Comparison of ENCODE assay signal across 21 cellular contexts in genomic region chr15:95998935-95999334, GRCh38.
A peak's percentile ranks its signal among the peaks of the same experiment; 100 is the strongest.
DNase-seq lines count a peak whose midpoint lies in the region; ATAC-seq and TF ChIP-seq lines count a peak whose summit lies in the region.
"Had no signal": no experiment of that assay in that cellular context is flagged by ENCODE, and none has a peak within 500 bp of the region (broad histone marks: within the 10 kb centered on the region; RNA-seq: fewer than 3 reads in every experiment).

No MANE protein-coding gene starts in this region.

- H2AFZ ChIP-seq in HCT116 (ENCODE audit: low read depth, low read length, poor library complexity, severe bottlenecking) = peak overlapping the region; percentile 27
- H2AFZ ChIP-seq: GM23338 had no signal

- H3K36me3 ChIP-seq in HCT116 (ENCODE audit: control insufficient read depth in 1 of 2, insufficient read depth in 2 of 2, low read length in 2 of 2) (no peaks in the 10 kb centered on the region), gastrocnemius medialis (no peaks in the 10 kb centered on the region)
- H3K36me3 ChIP-seq: BE2C; BLaER1 treated with 17β-estradiol and CSF1 and Interleukin-3, amounts not matched to agents 10 nM and 100 nM had no signal

- no peak for DNase-seq in HCT116 (ENCODE audit: low read depth, low spot score)
- peak; percentile 5 for DNase-seq in fibroblast of mammary gland (ENCODE audit: low read depth)
- DNase-seq in gastrocnemius medialis = no peak
- DNase-seq in dedifferentiated amniotic fluid mesenchymal stem cell (ENCODE audit: extremely low spot score) = no peak
- no peak for DNase-seq in right cardiac atrium
- DNase-seq: 8988T; ACHN; AML-193; BE2C; Calu3; CD4-positive, alpha-beta T cell; COR-L47; DMS53; DMS79 treated with DMSO at 0.1 percent for 48 hours; GF-D8; H9; HFFc6 had no signal

- TF ChIP-seq POLR2A in HCT116 (IDR thresholded peaks at IDR 0.05; ENCODE audit: borderline replicate concordance, extremely low read depth, insufficient read depth, insufficient read length) = no peak
- no peak for TF ChIP-seq POLR2A in gastrocnemius medialis (IDR thresholded peaks at IDR 0.05)

- H3K4me2 ChIP-seq in HCT116 (ENCODE audit: low read length) = no peak overlapping the region
- H3K4me2 ChIP-seq: A549, GM23338 had no signal

- no peak overlapping the region for H3K27ac ChIP-seq in HCT116 (ENCODE audit: low read depth, low read length)
- peak overlapping the region in 1 of 4 donors; percentile 35 for H3K27ac ChIP-seq in gastrocnemius medialis
- no peak overlapping the region for H3K27ac ChIP-seq in right cardiac atrium (ENCODE audit: low read length)
- H3K27ac ChIP-seq: A549; BLaER1 treated with 17β-estradiol and CSF1 and Interleukin-3, amounts not matched to agents 10 nM and 100 nM had no signal

- H3K9ac ChIP-seq in HCT116 (ENCODE audit: low read length) = no peak overlapping the region
- H3K9ac ChIP-seq: BLaER1 treated with 17β-estradiol and CSF1 and Interleukin-3, amounts not matched to agents 10 nM and 100 nM had no signal

- RAD21 ChIA-PET in HCT116 (lab: Charles Lee; ENCODE audit: low non-redundant PET in 1 of 2, low total read pairs in 2 of 2, uncharacterized antibody in 2 of 2, unreplicated experiment in 2 of 2) = no interaction called here

- H3K4me3 ChIP-seq in HCT116 (replicated peaks in 1 of 2; ENCODE audit: low read depth in 1 of 2, low read length in 2 of 2) (no peak overlapping the region), fibroblast of mammary gland (ENCODE audit: control insufficient read depth, low read depth, low read length) (no peak overlapping the region), gastrocnemius medialis (no peak overlapping the region), right cardiac atrium (ENCODE audit: low read length) (no peak overlapping the region)
- H3K4me3 ChIP-seq: A549; BLaER1 treated with 17β-estradiol and CSF1 and Interleukin-3, amounts not matched to agents 10 nM and 100 nM; GM23338 had no signal

- POLR2A ChIA-PET in HCT116 (lab: Charles Lee) = no interaction called here

- CTCF ChIA-PET in HCT116 (lab: Charles Lee) = no interaction called here

- H3K9me2 ChIP-seq in HCT116 (ENCODE audit: insufficient read depth) = no peaks in the 10 kb centered on the region

- no peaks in the 10 kb centered on the region for H3K79me2 ChIP-seq in HCT116 (ENCODE audit: insufficient read depth, low read length)

- ATAC-seq in HCT116 (no peak), gastrocnemius medialis (peak; percentile 72 to 93), HG03342 (IDR thresholded peaks at IDR 0.05; ENCODE audit: unreplicated experiment) (no peak), right cardiac atrium (no peak)
- ATAC-seq: A549, GM23338 had no signal

- intact Hi-C loops in HCT116 (cut with micrococcal nuclease) (no loop called here), gastrocnemius medialis (cut with DNase I; ENCODE audit: low total_unique reads) (no loop called here), right cardiac atrium (cut with DNase I) (no loop called here)

- H4K20me1 ChIP-seq in HCT116 (ENCODE audit: insufficient read depth) = no peaks in the 10 kb centered on the region
- H4K20me1 ChIP-seq: BLaER1 treated with 17β-estradiol and CSF1 and Interleukin-3, amounts not matched to agents 10 nM and 100 nM had no signal

- TF ChIP-seq RAD21 in HCT116 (IDR thresholded peaks at IDR 0.05; ENCODE audit: low read depth) = no peak

- WGBS in right cardiac atrium = 94% methylated on average over 4 of the region's 4 CpGs

- H3K9me3 ChIP-seq in HCT116 (ENCODE audit: control insufficient read depth in 1 of 2, insufficient read depth in 1 of 2, low read depth in 1 of 2, low read length in 2 of 2) = no peaks in the 10 kb centered on the region
- H3K9me3 ChIP-seq in gastrocnemius medialis = no peaks in the 10 kb centered on the region
- no peaks in the 10 kb centered on the region for H3K9me3 ChIP-seq in right cardiac atrium (ENCODE audit: control insufficient read depth, low read length)
- H3K9me3 ChIP-seq: A549, BE2C had no signal

- no peaks in the 10 kb centered on the region for H3K27me3 ChIP-seq in HCT116 (ENCODE audit: insufficient read depth, low read length)
- no peaks in the 10 kb centered on the region for H3K27me3 ChIP-seq in gastrocnemius medialis
- H3K27me3 ChIP-seq in right cardiac atrium (ENCODE audit: control insufficient read depth, insufficient read depth) = no peaks in the 10 kb centered on the region
- H3K27me3 ChIP-seq: BE2C had no signal

- H3K4me1 ChIP-seq in HCT116 (ENCODE audit: control insufficient read depth in 1 of 2, insufficient read depth in 2 of 2, low read length in 2 of 2) = peaks cover 0 to 4% of the 10 kb centered on the region in 2 experiments; a peak in 1 of 4 replicates
- no peaks in the 10 kb centered on the region for H3K4me1 ChIP-seq in gastrocnemius medialis
- H3K4me1 ChIP-seq in right cardiac atrium (ENCODE audit: control insufficient read depth, insufficient read depth, low read length) = no peaks in the 10 kb centered on the region
- H3K4me1 ChIP-seq: A549, BE2C had no signal

- TF ChIP-seq CTCF in HCT116 (IDR thresholded peaks at IDR 0.05 in 2 of 3, conservative IDR thresholded peaks at IDR 0.05 in 1 of 3; ENCODE audit: borderline replicate concordance in 1 of 3, insufficient read depth in 1 of 3, low read depth in 2 of 3, low read length in 2 of 3) = no peak
- TF ChIP-seq CTCF in fibroblast of mammary gland (conservative IDR thresholded peaks at IDR 0.05; ENCODE audit: control insufficient read depth, insufficient read depth, low read depth, low read length) = no peak
- no peak for TF ChIP-seq CTCF in gastrocnemius medialis (IDR thresholded peaks at IDR 0.05 in 4 of 5, conservative IDR thresholded peaks at IDR 0.05 in 1 of 5)

- in situ Hi-C loops in gastrocnemius medialis (cut with MboI; ENCODE audit: low sequenced_read_pairs in 4 of 4) = no loop called here

- no TSS peak for BruUV-seq in HCT116 (replicated peaks; lab: Mats Ljungman, UMichigan)

TF ChIP-seq in HCT116, 20 proteins besides CTCF, POLR2A, EP300 and RAD21:
- TF ChIP-seq EZH2phosphoT487 (IDR thresholded peaks at IDR 0.05; ENCODE audit: borderline replicate concordance) (no peak), EGR1 (IDR thresholded peaks at IDR 0.05; ENCODE audit: low read depth) (no peak), ZNF274 (IDR thresholded peaks at IDR 0.05; ENCODE audit: low read depth, low read length) (no peak), SP1 (IDR thresholded peaks at IDR 0.05; ENCODE audit: low read depth) (no peak), REST (IDR thresholded peaks at IDR 0.05; ENCODE audit: low read depth) (no peak), CEBPB (IDR thresholded peaks at IDR 0.05; ENCODE audit: low read depth) (no peak), MAX (IDR thresholded peaks at IDR 0.05) (no peak), POLR2AphosphoS5 (IDR thresholded peaks at IDR 0.05; ENCODE audit: low read depth, low read length) (no peak), ATF3 (IDR thresholded peaks at IDR 0.05) (no peak), ELF1 (IDR thresholded peaks at IDR 0.05; ENCODE audit: borderline replicate concordance, low read depth) (no peak), EZH2 (IDR thresholded peaks at IDR 0.05) (no peak), FOSL1 (IDR thresholded peaks at IDR 0.05; ENCODE audit: low read depth) (no peak), YY1 (IDR thresholded peaks at IDR 0.05; ENCODE audit: extremely low read depth, insufficient replicate concordance, low read depth, low read length) (no peak), JUND (IDR thresholded peaks at IDR 0.05) (no peak), SRF (IDR thresholded peaks at IDR 0.05; ENCODE audit: low read depth) (no peak)

Comparison
In these comparisons a context has a peak if more than half of its experiments do, and no peak if none do; other contexts are left out.
1. ATAC-seq: peak in gastrocnemius medialis (2 of 2); none in HCT116 (single experiment), HG03342 (single experiment) and right cardiac atrium (0 of 2).